ENCODE assay signal across 8 cellular contexts in the genomic region with DNA sequence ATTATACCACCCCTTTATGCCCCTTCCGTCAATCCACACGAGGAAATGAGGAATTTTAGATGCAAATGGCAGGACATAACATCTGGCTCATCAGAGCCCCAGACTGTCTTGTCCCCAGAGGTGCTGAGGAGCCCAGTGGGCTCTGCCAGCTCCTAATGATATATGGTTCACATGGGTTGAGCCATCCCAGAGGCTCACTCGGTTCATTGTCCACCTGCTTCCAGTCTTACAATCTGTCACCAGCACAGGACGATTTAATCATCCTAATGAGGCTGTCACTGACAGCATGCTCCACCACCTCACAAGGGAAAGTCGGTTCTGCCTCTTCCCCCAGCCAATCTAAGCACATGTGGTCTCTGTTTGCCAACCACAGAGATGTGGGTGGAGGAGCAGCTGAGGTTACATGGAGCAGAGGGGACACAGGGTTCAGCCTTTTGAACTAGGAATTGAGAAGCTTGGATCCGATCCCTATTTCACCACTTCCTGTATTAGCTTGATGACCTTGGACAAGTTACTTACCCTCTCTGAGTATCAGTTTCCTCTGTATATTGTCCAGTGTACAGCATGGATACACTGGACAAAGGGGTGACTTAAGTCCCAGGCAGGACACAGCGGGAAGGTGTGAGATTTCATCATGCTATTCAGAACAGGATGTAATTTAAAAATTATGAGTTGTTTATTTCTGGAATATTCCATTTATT. TPM values are rescaled to one million over a fixed set of nuclear protein-coding genes. Genes with fewer than 3 reads are reported as not detected.
A peak's percentile ranks its signal among the peaks of the same experiment; 100 is the strongest.
DNase-seq lines count a peak whose midpoint lies in the region; ATAC-seq and TF ChIP-seq lines count a peak whose summit lies in the region.

No MANE protein-coding gene starts in this region.

- no peaks in the 10 kb centered on the region for H3K9me3 Mint-ChIP-seq in stimulated activated naive CD8-positive, alpha-beta T cell treated with anti-CD3 and anti-CD28 coated beads, Interleukin-15, amount 100 ng/mL, for 72 hours
- H3K9me3 Mint-ChIP-seq in natural killer cell = no peaks in the 10 kb centered on the region

- peak overlapping the region; percentile 75 for H3K27ac ChIP-seq in foreskin keratinocyte

- no peak for TF ChIP-seq CTCF in foreskin keratinocyte (conservative IDR thresholded peaks at IDR 0.05)
- TF ChIP-seq CTCF in natural killer cell (IDR thresholded peaks at IDR 0.05) = no peak

- peaks cover 22% of the 10 kb centered on the region for H3K4me1 ChIP-seq in foreskin keratinocyte

- H3K36me3 Mint-ChIP-seq in natural killer cell = no peaks in the 10 kb centered on the region

- DNase-seq in NCI-H2029 (lab: John Stamatoyannopoulos, UW) (peak; percentile 28), NCI-H2029 treated with DMSO at 0.1 percent for 48 hours (lab: John Stamatoyannopoulos, UW) (no peak), SHP77 (lab: John Stamatoyannopoulos, UW) (peak; percentile 23 to 48), foreskin keratinocyte (no peak), NCI-H1105 (lab: John Stamatoyannopoulos, UW) (no peak), natural killer cell (no peak)
- DNase-seq in stimulated activated naive CD8-positive, alpha-beta T cell treated with anti-CD3 and anti-CD28 coated beads, Interleukin-15, amount 100 ng/mL, for 72 hours = peak; percentile 6 to 26

- no peak for ATAC-seq in foreskin keratinocyte
- ATAC-seq in stimulated activated naive CD8-positive, alpha-beta T cell treated with anti-CD3 and anti-CD28 coated beads, Interleukin-15, amount 100 ng/mL, for 72 hours = peak; percentile 67
- ATAC-seq in HG03280 (IDR thresholded peaks at IDR 0.05; ENCODE audit: unreplicated experiment) = no peak
- no peak for ATAC-seq in natural killer cell

- peaks cover 7% of the 10 kb centered on the region for H3K27me3 Mint-ChIP-seq in stimulated activated naive CD8-positive, alpha-beta T cell treated with anti-CD3 and anti-CD28 coated beads, Interleukin-15, amount 100 ng/mL, for 72 hours
- peaks cover 15 to 22% of the 10 kb centered on the region in 2 donors for H3K27me3 Mint-ChIP-seq in natural killer cell (ENCODE audit: low read depth in 2 of 2)

- no peak overlapping the region for H3K4me3 Mint-ChIP-seq in stimulated activated naive CD8-positive, alpha-beta T cell treated with anti-CD3 and anti-CD28 coated beads, Interleukin-15, amount 100 ng/mL, for 72 hours
- no peak overlapping the region for H3K4me3 Mint-ChIP-seq in natural killer cell

- intact Hi-C loops in natural killer cell (cut with micrococcal nuclease) = no loop called here

- H3K27me3 ChIP-seq in foreskin keratinocyte = no peaks in the 10 kb centered on the region

- no peak overlapping the region for H3K27ac Mint-ChIP-seq in stimulated activated naive CD8-positive, alpha-beta T cell treated with anti-CD3 and anti-CD28 coated beads, Interleukin-15, amount 100 ng/mL, for 72 hours
- no peak overlapping the region for H3K27ac Mint-ChIP-seq in natural killer cell

- peaks cover 10% of the 10 kb centered on the region for H3K4me1 Mint-ChIP-seq in stimulated activated naive CD8-positive, alpha-beta T cell treated with anti-CD3 and anti-CD28 coated beads, Interleukin-15, amount 100 ng/mL, for 72 hours
- peaks cover 0 to 8% of the 10 kb centered on the region in 2 donors for H3K4me1 Mint-ChIP-seq in natural killer cell

RNA-seq across cellular contexts. Expression of a gene that starts 27.0 kb away (rescaled TPM):
- total RNA-seq in foreskin keratinocyte (43.3 and 45.4 TPM in 2 replicates), natural killer cell (100 to 1,000 TPM in 2 of 3 donors, 10 to 100 TPM in 1; 88.3 to 106 (median 105) TPM)
- 28.7 and 28.9 TPM in 2 replicates for polyA plus RNA-seq in foreskin keratinocyte

RNA-seq across cellular contexts. Expression of a gene that starts 58.0 kb away (rescaled TPM):
- total RNA-seq in foreskin keratinocyte (21.9 and 24.6 TPM in 2 replicates), natural killer cell (1 to 10 TPM; 4.1 to 6.9 (median 5.3) TPM)
- polyA plus RNA-seq in foreskin keratinocyte = 26.9 and 30.9 TPM in 2 replicates

Comparison
In these comparisons a context has a peak if more than half of its experiments do, and no peak if none do; other contexts are left out.
1. DNase-seq: peak in NCI-H2029 (single experiment), SHP77 (2 of 2) and stimulated activated naive CD8-positive, alpha-beta T cell treated with anti-CD3 and anti-CD28 coated beads, Interleukin-15, amount 100 ng/mL, for 72 hours (2 of 2); none in NCI-H2029 treated with DMSO at 0.1 percent for 48 hours (single experiment), foreskin keratinocyte (0 of 2), NCI-H1105 (single experiment) and natural killer cell (single experiment).